In genomic region chr2:219551412-219551811, GRCh38 we compare ENCODE assay signal across 10 cellular contexts. TPM values are rescaled to one million over a fixed set of nuclear protein-coding genes. Genes with fewer than 3 reads are reported as not detected.
A peak's percentile ranks its signal among the peaks of the same experiment; 100 is the strongest.
DNase-seq lines count a peak whose midpoint lies in the region; ATAC-seq and TF ChIP-seq lines count a peak whose summit lies in the region.
"Had no signal": no experiment of that assay in that cellular context is flagged by ENCODE, and none has a peak within 500 bp of the region (broad histone marks: within the 10 kb centered on the region; RNA-seq: fewer than 3 reads in every experiment).

No MANE protein-coding gene starts in this region.

- H3K4me1 ChIP-seq in esophagus muscularis mucosa = peaks cover 18 to 28% (median 26%) of the 10 kb centered on the region in 4 donors
- H3K4me1 ChIP-seq in parathyroid adenoma = peaks cover 3% of the 10 kb centered on the region

- H3K4me2 ChIP-seq in parathyroid adenoma (ENCODE audit: low read length) = no peak overlapping the region

- TF ChIP-seq POLR2A in esophagus muscularis mucosa (IDR thresholded peaks at IDR 0.05; ENCODE audit: low read depth) = no peak

- H3K27ac ChIP-seq in esophagus muscularis mucosa (replicated peaks in 1 of 4) (peak overlapping the region; percentile 73 to 80 (median 76)), parathyroid adenoma (no peak overlapping the region)

- intact Hi-C loops in esophagus muscularis mucosa (cut with DNase I) = no loop called here

- no peaks in the 10 kb centered on the region for H3K9me3 ChIP-seq in esophagus muscularis mucosa
- no peaks in the 10 kb centered on the region for H3K9me3 ChIP-seq in parathyroid adenoma (ENCODE audit: control insufficient read depth, low read length)

- peaks cover 0 to 9% (median 0%) of the 10 kb centered on the region in 4 donors for H3K27me3 ChIP-seq in esophagus muscularis mucosa
- peaks cover 4% of the 10 kb centered on the region for H3K27me3 ChIP-seq in parathyroid adenoma (ENCODE audit: control insufficient read depth, insufficient read depth, low read length)

- H3K9ac ChIP-seq in parathyroid adenoma = no peak overlapping the region

- DNase-seq in Daoy (ENCODE audit: low read depth) (peak; percentile 58), NCI-H510A treated with DMSO at 0.1 percent for 48 hours (lab: John Stamatoyannopoulos, UW) (peak; percentile 43), esophagus muscularis mucosa (ENCODE audit: extremely low spot score) (no peak), 8988T (no peak), NCI-H2029 treated with DMSO at 0.1 percent for 48 hours (lab: John Stamatoyannopoulos, UW) (no peak)
- DNase-seq: T1000 had no signal

- H3K36me3 ChIP-seq in esophagus muscularis mucosa (peaks cover 2 to 43% (median 22%) of the 10 kb centered on the region in 4 donors), parathyroid adenoma (ENCODE audit: control insufficient read depth, insufficient read depth, low read length) (no peaks in the 10 kb centered on the region)

- TF ChIP-seq CTCF in esophagus muscularis mucosa (IDR thresholded peaks at IDR 0.05) = no peak
- TF ChIP-seq CTCF in parathyroid adenoma (IDR thresholded peaks at IDR 0.05) = no peak

- no peaks in the 10 kb centered on the region for H3K79me2 ChIP-seq in parathyroid adenoma

- peak overlapping the region; percentile 58 to 86 (median 62) for H3K4me3 ChIP-seq in esophagus muscularis mucosa
- H3K4me3 ChIP-seq in parathyroid adenoma (ENCODE audit: low read depth, low read length) = no peak overlapping the region

- WGBS in esophagus muscularis mucosa = 30% methylated on average over 2 of the region's 23 CpGs

- peak overlapping the region; percentile 80 for H2AFZ ChIP-seq in parathyroid adenoma

- no peak for ATAC-seq in GM18870 (IDR thresholded peaks at IDR 0.05; ENCODE audit: unreplicated experiment)
- no peak for ATAC-seq in GM18498 (IDR thresholded peaks at IDR 0.05; ENCODE audit: unreplicated experiment)

- TF ChIP-seq EP300 in esophagus muscularis mucosa (IDR thresholded peaks at IDR 0.05) = no peak

RNA-seq across cellular contexts. Expression of gene TMEM198, which starts 7.6 kb away (rescaled TPM):
- 2.4 and 2.5 TPM in 2 replicates for total RNA-seq in Daoy (2014; rRNA removed; shearing (Covaris generic))
- 1 to 10 TPM; 3.7 to 4.7 (median 4.2) TPM for total RNA-seq in esophagus muscularis mucosa

RNA-seq across cellular contexts. Expression of gene CHPF, which starts 7.8 kb away (rescaled TPM):
- total RNA-seq in Daoy (2014; rRNA removed; shearing (Covaris generic)) = 51.1 and 69.0 TPM in 2 replicates
- total RNA-seq in esophagus muscularis mucosa = 10 to 100 TPM; 44.4 to 67.8 (median 58.4) TPM

RNA-seq across cellular contexts. Expression of gene OBSL1, which starts 19.9 kb away (rescaled TPM):
- 45.3 and 58.2 TPM in 2 replicates for total RNA-seq in Daoy (2014; rRNA removed; shearing (Covaris generic))
- total RNA-seq in esophagus muscularis mucosa = 100 to 1,000 TPM in 2 of 4 donors, 10 to 100 TPM in 2; 51.9 to 123 (median 99.2) TPM

RNA-seq across cellular contexts. Expression of gene INHA, which starts 20.7 kb away (rescaled TPM):
- total RNA-seq in Daoy (2014; rRNA removed; shearing (Covaris generic)) = 0.36 and 0.80 TPM in 2 replicates
- total RNA-seq in esophagus muscularis mucosa = under 1 TPM in 2 of 4 donors, not detected in 2; 0.45 to 0.75 TPM

RNA-seq across cellular contexts. Expression of gene ASIC4, which starts 37.1 kb away (rescaled TPM):
- total RNA-seq in Daoy (2014; rRNA removed; shearing (Covaris generic)) = 0.42 TPM in 1 of 2 replicates, not detected in the other
- total RNA-seq in esophagus muscularis mucosa = not detected
- total RNA-seq: subcutaneous adipose tissue had no signal

Comparison
In these comparisons a context has a peak if more than half of its experiments do, and no peak if none do; other contexts are left out.
1. DNase-seq: peak in Daoy (single experiment) and NCI-H510A treated with DMSO at 0.1 percent for 48 hours (single experiment); none in esophagus muscularis mucosa (single experiment), 8988T (single experiment) and NCI-H2029 treated with DMSO at 0.1 percent for 48 hours (single experiment).